8 cellular contexts compared by ENCODE assay signal in genomic region chr19:40091205-40092129, GRCh38. TPM values are rescaled to one million over a fixed set of nuclear protein-coding genes. Genes with fewer than 3 reads are reported as not detected.
A peak's percentile ranks its signal among the peaks of the same experiment; 100 is the strongest.
DNase-seq lines count a peak whose midpoint lies in the region; ATAC-seq, FAIRE-seq and TF ChIP-seq lines count a peak whose summit lies in the region.

No MANE protein-coding gene starts in this region.

- H3K4me1 ChIP-seq in HCT116 (ENCODE audit: control insufficient read depth in 1 of 2, insufficient read depth in 2 of 2, low read length in 2 of 2) (peaks cover 8 to 19% of the 10 kb centered on the region in 2 experiments; a peak in 3 of 4 replicates), right atrium auricular region (peaks cover 0 to 17% of the 10 kb centered on the region in 2 donors), small intestine (ENCODE audit: control insufficient read depth in 2 of 2, insufficient read depth in 1 of 2, low read depth in 1 of 2, low read length in 1 of 2) (no peaks in the 10 kb centered on the region)

- no peak for TF ChIP-seq RAD21 in HCT116 (IDR thresholded peaks at IDR 0.05; ENCODE audit: low read depth)

- H3K36me3 ChIP-seq in HCT116 (ENCODE audit: control insufficient read depth in 1 of 2, insufficient read depth in 2 of 2, low read length in 2 of 2) (no peaks in the 10 kb centered on the region), right atrium auricular region (no peaks in the 10 kb centered on the region), small intestine (ENCODE audit: control insufficient read depth in 2 of 2, insufficient read depth in 2 of 2, low read length in 2 of 2) (no peaks in the 10 kb centered on the region)

- H2AFZ ChIP-seq in HCT116 (ENCODE audit: low read depth, low read length, poor library complexity, severe bottlenecking), result peak overlapping the region; percentile 97

- no peaks in the 10 kb centered on the region for H3K9me2 ChIP-seq in HCT116 (ENCODE audit: insufficient read depth)

- DNase-seq in HCT116 (ENCODE audit: low read depth, low spot score) (no peak), right atrium auricular region (ENCODE audit: low spot score) (no peak), small intestine (no peak), NCI-H187 treated with DMSO at 0.1 percent for 48 hours (lab: John Stamatoyannopoulos, UW) (no peak), DMS114 treated with DMSO at 0.1 percent for 48 hours (lab: John Stamatoyannopoulos, UW; ENCODE audit: unreplicated experiment) (no peak)

- peak overlapping the region; percentile 77 for H3K9ac ChIP-seq in HCT116 (ENCODE audit: low read length)

- no peaks in the 10 kb centered on the region for H3K27me3 ChIP-seq in HCT116 (ENCODE audit: insufficient read depth, low read length)
- no peaks in the 10 kb centered on the region for H3K27me3 ChIP-seq in right atrium auricular region
- peaks cover 0 to 7% of the 10 kb centered on the region in 2 donors for H3K27me3 ChIP-seq in small intestine (ENCODE audit: control insufficient read depth in 2 of 2, insufficient read depth in 2 of 2, low read length in 2 of 2)

- H3K9me3 ChIP-seq in HCT116 (ENCODE audit: control insufficient read depth in 1 of 2, insufficient read depth in 1 of 2, low read depth in 1 of 2, low read length in 2 of 2), result no peaks in the 10 kb centered on the region
- no peaks in the 10 kb centered on the region for H3K9me3 ChIP-seq in right atrium auricular region
- H3K9me3 ChIP-seq in small intestine (ENCODE audit: control insufficient read depth, low read depth), result no peaks in the 10 kb centered on the region

- H4K20me1 ChIP-seq in HCT116 (ENCODE audit: insufficient read depth), result no peaks in the 10 kb centered on the region

- CTCF ChIA-PET in HCT116 (lab: Charles Lee), result no interaction called here

- 0 out of 2 replicates have a peak, but pooled peaks have one; percentile 4 for ATAC-seq in HCT116
- ATAC-seq in HG03159 (IDR thresholded peaks at IDR 0.05; ENCODE audit: unreplicated experiment), result no peak
- ATAC-seq in HG02588 (IDR thresholded peaks at IDR 0.05; ENCODE audit: unreplicated experiment), result no peak

- RAD21 ChIA-PET in HCT116 (lab: Charles Lee; ENCODE audit: low non-redundant PET in 1 of 2, low total read pairs in 2 of 2, uncharacterized antibody in 2 of 2, unreplicated experiment in 2 of 2), result no interaction called here

- POLR2A ChIA-PET in HCT116 (lab: Charles Lee), result interaction anchor here (0.7 to 1.0 kb wide), 3 partner anchors 10 to 121 kb away, joined by 3 to 4 read pairs (median 3); no protein-coding TSS in a partner anchor

- peak overlapping the region; percentile 83 for H3K27ac ChIP-seq in HCT116 (ENCODE audit: low read depth, low read length)
- peak overlapping the region; percentile 91 to 94 for H3K27ac ChIP-seq in right atrium auricular region
- H3K27ac ChIP-seq in small intestine (ENCODE audit: low read depth in 1 of 2, low read length in 1 of 2), result peak overlapping the region; percentile 74 to 98

- H3K4me2 ChIP-seq in HCT116 (ENCODE audit: low read length), result peak overlapping the region; percentile 85

- H3K4me3 ChIP-seq in HCT116 (replicated peaks in 1 of 2; ENCODE audit: low read depth in 1 of 2, low read length in 2 of 2) (peak overlapping the region; percentile 65 to 83), WI38 (ENCODE audit: low read depth, low read length) (peak overlapping the region; percentile 91), right atrium auricular region (peak overlapping the region; percentile 76 to 82), small intestine (ENCODE audit: low read depth in 1 of 2, low read length in 2 of 2) (peak overlapping the region; percentile 71 to 80)

- BruUV-seq in HCT116 (replicated peaks; lab: Mats Ljungman, UMichigan), result TSS peak; percentile 85

- TF ChIP-seq POLR2A in HCT116 (IDR thresholded peaks at IDR 0.05; ENCODE audit: borderline replicate concordance, extremely low read depth, insufficient read depth, insufficient read length), result no peak

- WGBS in small intestine, 3 donors, result 38 to 44% (median 41%) methylated on average over 10 of the region's 10 CpGs

- TF ChIP-seq CTCF in HCT116 (IDR thresholded peaks at IDR 0.05 in 2 of 3, conservative IDR thresholded peaks at IDR 0.05 in 1 of 3; ENCODE audit: borderline replicate concordance in 1 of 3, insufficient read depth in 1 of 3, low read depth in 2 of 3, low read length in 2 of 3) (no peak), WI38 (IDR thresholded peaks at IDR 0.05; ENCODE audit: low read depth, low read length) (no peak), right atrium auricular region (IDR thresholded peaks at IDR 0.05) (no peak)

- intact Hi-C loops in HCT116 (cut with micrococcal nuclease), result no loop called here

- no peak for FAIRE-seq in small intestine (lab: Jason Lieb, UNC)

- H3K79me2 ChIP-seq in HCT116 (ENCODE audit: insufficient read depth, low read length), result peaks cover 29% of the 10 kb centered on the region

TF ChIP-seq in HCT116, 20 proteins besides CTCF, POLR2A, EP300 and RAD21:
- TF ChIP-seq POLR2AphosphoS5 (IDR thresholded peaks at IDR 0.05; ENCODE audit: low read depth, low read length), result no peak
- TF ChIP-seq ZBTB33 (IDR thresholded peaks at IDR 0.05; ENCODE audit: extremely low read depth, insufficient replicate concordance, low read length), result no peak
- TF ChIP-seq, protein P1, sequence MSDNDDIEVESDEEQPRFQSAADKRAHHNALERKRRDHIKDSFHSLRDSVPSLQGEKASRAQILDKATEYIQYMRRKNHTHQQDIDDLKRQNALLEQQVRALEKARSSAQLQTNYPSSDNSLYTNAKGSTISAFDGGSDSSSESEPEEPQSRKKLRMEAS (IDR thresholded peaks at IDR 0.05), result no peak
- no peak for TF ChIP-seq JUND (IDR thresholded peaks at IDR 0.05)
- no peak for TF ChIP-seq ZNF274 (IDR thresholded peaks at IDR 0.05; ENCODE audit: low read depth, low read length)
- no peak for TF ChIP-seq CEBPB (IDR thresholded peaks at IDR 0.05; ENCODE audit: low read depth)
- TF ChIP-seq CBX3 (IDR thresholded peaks at IDR 0.05; ENCODE audit: low read depth), result no peak
- TF ChIP-seq, protein P2, sequence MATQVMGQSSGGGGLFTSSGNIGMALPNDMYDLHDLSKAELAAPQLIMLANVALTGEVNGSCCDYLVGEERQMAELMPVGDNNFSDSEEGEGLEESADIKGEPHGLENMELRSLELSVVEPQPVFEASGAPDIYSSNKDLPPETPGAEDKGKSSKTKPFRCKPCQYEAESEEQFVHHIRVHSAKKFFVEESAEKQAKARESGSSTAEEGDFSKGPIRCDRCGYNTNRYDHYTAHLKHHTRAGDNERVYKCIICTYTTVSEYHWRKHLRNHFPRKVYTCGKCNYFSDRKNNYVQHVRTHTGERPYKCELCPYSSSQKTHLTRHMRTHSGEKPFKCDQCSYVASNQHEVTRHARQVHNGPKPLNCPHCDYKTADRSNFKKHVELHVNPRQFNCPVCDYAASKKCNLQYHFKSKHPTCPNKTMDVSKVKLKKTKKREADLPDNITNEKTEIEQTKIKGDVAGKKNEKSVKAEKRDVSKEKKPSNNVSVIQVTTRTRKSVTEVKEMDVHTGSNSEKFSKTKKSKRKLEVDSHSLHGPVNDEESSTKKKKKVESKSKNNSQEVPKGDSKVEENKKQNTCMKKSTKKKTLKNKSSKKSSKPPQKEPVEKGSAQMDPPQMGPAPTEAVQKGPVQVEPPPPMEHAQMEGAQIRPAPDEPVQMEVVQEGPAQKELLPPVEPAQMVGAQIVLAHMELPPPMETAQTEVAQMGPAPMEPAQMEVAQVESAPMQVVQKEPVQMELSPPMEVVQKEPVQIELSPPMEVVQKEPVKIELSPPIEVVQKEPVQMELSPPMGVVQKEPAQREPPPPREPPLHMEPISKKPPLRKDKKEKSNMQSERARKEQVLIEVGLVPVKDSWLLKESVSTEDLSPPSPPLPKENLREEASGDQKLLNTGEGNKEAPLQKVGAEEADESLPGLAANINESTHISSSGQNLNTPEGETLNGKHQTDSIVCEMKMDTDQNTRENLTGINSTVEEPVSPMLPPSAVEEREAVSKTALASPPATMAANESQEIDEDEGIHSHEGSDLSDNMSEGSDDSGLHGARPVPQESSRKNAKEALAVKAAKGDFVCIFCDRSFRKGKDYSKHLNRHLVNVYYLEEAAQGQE (IDR thresholded peaks at IDR 0.05; ENCODE audit: low read depth), result no peak
- TF ChIP-seq FOSL1 (IDR thresholded peaks at IDR 0.05; ENCODE audit: low read depth), result no peak
- no peak for TF ChIP-seq TCF7L2 (IDR thresholded peaks at IDR 0.05; ENCODE audit: borderline replicate concordance, extremely low read depth, insufficient read depth, insufficient read length)
- TF ChIP-seq EZH2 (IDR thresholded peaks at IDR 0.05), result no peak
- no peak; the same call in 1 of the 2 replicates for TF ChIP-seq SIN3A (IDR thresholded peaks at IDR 0.05; ENCODE audit: low read depth)
- TF ChIP-seq, protein P3, sequence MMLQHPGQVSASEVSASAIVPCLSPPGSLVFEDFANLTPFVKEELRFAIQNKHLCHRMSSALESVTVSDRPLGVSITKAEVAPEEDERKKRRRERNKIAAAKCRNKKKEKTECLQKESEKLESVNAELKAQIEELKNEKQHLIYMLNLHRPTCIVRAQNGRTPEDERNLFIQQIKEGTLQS (IDR thresholded peaks at IDR 0.05), result no peak

RNA-seq across cellular contexts. Expression of gene ZNF780A, which starts 0.7 kb away (rescaled TPM):
- total RNA-seq in HCT116 (2021; ENCODE audit: unreplicated experiment), result 18.9 TPM
- polyA plus RNA-seq in HCT116 (2012), result 10.6 and 11.0 TPM in 2 replicates
- 1 to 10 TPM; 2.4 to 4.1 TPM for total RNA-seq in right atrium auricular region
- 10 to 100 TPM; 11.2 to 18.6 (median 18.1) TPM for polyA plus RNA-seq in small intestine

RNA-seq across cellular contexts. Expression of gene ZNF780B, which starts 35.4 kb away (rescaled TPM):
- total RNA-seq in HCT116 (2021; ENCODE audit: unreplicated experiment), result 10.5 TPM
- 2.2 and 2.4 TPM in 2 replicates for polyA plus RNA-seq in HCT116 (2012)
- 10 to 100 TPM; 11.2 to 13.6 TPM for total RNA-seq in right atrium auricular region
- polyA plus RNA-seq in small intestine, result 1 to 10 TPM; 1.1 to 7.0 (median 4.3) TPM
